Comparison of ENCODE assay signal across 1 cellular context in genomic region chr2:48144777-48145176, GRCh38.
TF ChIP-seq lines count a peak whose summit lies in the region.

No MANE protein-coding gene starts in this region.

TF ChIP-seq in K562, 482 proteins besides CTCF, POLR2A, EP300 and RAD21 (continued from another document):
- TF ChIP-seq, protein P1, sequence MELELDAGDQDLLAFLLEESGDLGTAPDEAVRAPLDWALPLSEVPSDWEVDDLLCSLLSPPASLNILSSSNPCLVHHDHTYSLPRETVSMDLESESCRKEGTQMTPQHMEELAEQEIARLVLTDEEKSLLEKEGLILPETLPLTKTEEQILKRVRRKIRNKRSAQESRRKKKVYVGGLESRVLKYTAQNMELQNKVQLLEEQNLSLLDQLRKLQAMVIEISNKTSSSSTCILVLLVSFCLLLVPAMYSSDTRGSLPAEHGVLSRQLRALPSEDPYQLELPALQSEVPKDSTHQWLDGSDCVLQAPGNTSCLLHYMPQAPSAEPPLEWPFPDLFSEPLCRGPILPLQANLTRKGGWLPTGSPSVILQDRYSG (tag; conservative IDR thresholded peaks at IDR 0.05; ENCODE audit: low read depth) = no peak
- no peak for TF ChIP-seq GATA2 (CRISPR knock-in tag; IDR thresholded peaks at IDR 0.05)
- no peak for TF ChIP-seq CBX1 (IDR thresholded peaks at IDR 0.05; ENCODE audit: low read depth)
- no peak for TF ChIP-seq CHD1 (IDR thresholded peaks at IDR 0.05; ENCODE audit: low read length)
- TF ChIP-seq ZNF146 (CRISPR knock-in tag; IDR thresholded peaks at IDR 0.05; ENCODE audit: unreplicated experiment) = no peak
- TF ChIP-seq GTF2A2 (tag; IDR thresholded peaks at IDR 0.05) = no peak
- no peak for TF ChIP-seq PHB (CRISPR knock-in tag; IDR thresholded peaks at IDR 0.05)
- no peak for TF ChIP-seq STAT6 (CRISPR knock-in tag; IDR thresholded peaks at IDR 0.05)
- no peak for TF ChIP-seq CEBPG (CRISPR knock-in tag; IDR thresholded peaks at IDR 0.05)
- TF ChIP-seq CEBPG (tag; conservative IDR thresholded peaks at IDR 0.05 in 1 of 2, IDR thresholded peaks at IDR 0.05 in 1 of 2) = no peak
- TF ChIP-seq, protein P2, sequence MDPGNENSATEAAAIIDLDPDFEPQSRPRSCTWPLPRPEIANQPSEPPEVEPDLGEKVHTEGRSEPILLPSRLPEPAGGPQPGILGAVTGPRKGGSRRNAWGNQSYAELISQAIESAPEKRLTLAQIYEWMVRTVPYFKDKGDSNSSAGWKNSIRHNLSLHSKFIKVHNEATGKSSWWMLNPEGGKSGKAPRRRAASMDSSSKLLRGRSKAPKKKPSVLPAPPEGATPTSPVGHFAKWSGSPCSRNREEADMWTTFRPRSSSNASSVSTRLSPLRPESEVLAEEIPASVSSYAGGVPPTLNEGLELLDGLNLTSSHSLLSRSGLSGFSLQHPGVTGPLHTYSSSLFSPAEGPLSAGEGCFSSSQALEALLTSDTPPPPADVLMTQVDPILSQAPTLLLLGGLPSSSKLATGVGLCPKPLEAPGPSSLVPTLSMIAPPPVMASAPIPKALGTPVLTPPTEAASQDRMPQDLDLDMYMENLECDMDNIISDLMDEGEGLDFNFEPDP (CRISPR knock-in tag; IDR thresholded peaks at IDR 0.05) = no peak
- no peak for TF ChIP-seq BMI1 (IDR thresholded peaks at IDR 0.05; ENCODE audit: low read length)
- TF ChIP-seq ZNF57 (CRISPR knock-in tag; IDR thresholded peaks at IDR 0.05) = no peak
- peak; percentile 39; the same call in 1 of the 2 replicates for TF ChIP-seq BHLHE40 (IDR thresholded peaks at IDR 0.05; ENCODE audit: low read length)
- no peak for TF ChIP-seq ZNF696 (CRISPR knock-in tag; conservative IDR thresholded peaks at IDR 0.05)
- no peak for TF ChIP-seq ZC3H8 (IDR thresholded peaks at IDR 0.05)
- TF ChIP-seq, protein P3, sequence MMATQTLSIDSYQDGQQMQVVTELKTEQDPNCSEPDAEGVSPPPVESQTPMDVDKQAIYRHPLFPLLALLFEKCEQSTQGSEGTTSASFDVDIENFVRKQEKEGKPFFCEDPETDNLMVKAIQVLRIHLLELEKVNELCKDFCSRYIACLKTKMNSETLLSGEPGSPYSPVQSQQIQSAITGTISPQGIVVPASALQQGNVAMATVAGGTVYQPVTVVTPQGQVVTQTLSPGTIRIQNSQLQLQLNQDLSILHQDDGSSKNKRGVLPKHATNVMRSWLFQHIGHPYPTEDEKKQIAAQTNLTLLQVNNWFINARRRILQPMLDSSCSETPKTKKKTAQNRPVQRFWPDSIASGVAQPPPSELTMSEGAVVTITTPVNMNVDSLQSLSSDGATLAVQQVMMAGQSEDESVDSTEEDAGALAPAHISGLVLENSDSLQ (IDR thresholded peaks at IDR 0.05) = no peak
- TF ChIP-seq, protein P4, sequence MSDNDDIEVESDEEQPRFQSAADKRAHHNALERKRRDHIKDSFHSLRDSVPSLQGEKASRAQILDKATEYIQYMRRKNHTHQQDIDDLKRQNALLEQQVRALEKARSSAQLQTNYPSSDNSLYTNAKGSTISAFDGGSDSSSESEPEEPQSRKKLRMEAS (CRISPR knock-in tag; IDR thresholded peaks at IDR 0.05) = no peak
- peak; percentile 43; the same call in 1 of the 2 replicates for TF ChIP-seq CXXC5 (CRISPR knock-in tag; IDR thresholded peaks at IDR 0.05)
- TF ChIP-seq ETV1 (tag; conservative IDR thresholded peaks at IDR 0.05; ENCODE audit: low read depth) = peak; percentile 34; the same call in 1 of the 2 replicates
- no peak for TF ChIP-seq LEF1 (IDR thresholded peaks at IDR 0.05)
- no peak for TF ChIP-seq ZNF551 (CRISPR knock-in tag; IDR thresholded peaks at IDR 0.05)
